In the genomic region with DNA sequence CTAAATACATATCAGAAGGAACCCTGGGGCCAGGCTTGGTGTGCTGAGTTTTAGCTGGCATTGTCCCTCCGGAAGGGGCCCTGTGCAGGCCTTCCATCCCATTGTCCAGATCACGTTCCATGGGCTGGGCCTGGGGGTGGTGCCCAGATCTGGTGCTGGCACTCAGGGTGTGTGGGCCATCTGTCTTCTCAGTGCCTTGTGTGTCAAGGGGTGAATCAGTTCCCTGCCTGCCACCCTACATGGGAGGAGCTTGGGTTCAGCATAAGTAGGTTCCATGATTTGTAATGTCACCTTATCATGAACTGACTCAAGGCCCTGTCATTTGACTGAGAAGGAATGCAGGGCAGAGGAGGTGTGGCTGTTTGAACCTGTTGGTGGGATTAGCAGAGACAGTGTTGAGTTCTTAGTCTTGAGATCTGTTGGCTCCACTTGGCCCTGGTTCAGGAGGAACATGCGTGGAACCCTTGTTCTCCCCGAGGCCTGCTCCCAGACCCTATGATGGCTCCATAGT, we compare ENCODE assay signal across 1 cellular context.
TF ChIP-seq lines count a peak whose summit lies in the region.

No MANE protein-coding gene starts in this region.

TF ChIP-seq in IMR-90, 13 proteins besides CTCF, POLR2A, EP300 and RAD21 (continued from another document):
- no peak for TF ChIP-seq BHLHE40 (IDR thresholded peaks at IDR 0.05; ENCODE audit: low read depth, low read length)
- TF ChIP-seq, protein P1, sequence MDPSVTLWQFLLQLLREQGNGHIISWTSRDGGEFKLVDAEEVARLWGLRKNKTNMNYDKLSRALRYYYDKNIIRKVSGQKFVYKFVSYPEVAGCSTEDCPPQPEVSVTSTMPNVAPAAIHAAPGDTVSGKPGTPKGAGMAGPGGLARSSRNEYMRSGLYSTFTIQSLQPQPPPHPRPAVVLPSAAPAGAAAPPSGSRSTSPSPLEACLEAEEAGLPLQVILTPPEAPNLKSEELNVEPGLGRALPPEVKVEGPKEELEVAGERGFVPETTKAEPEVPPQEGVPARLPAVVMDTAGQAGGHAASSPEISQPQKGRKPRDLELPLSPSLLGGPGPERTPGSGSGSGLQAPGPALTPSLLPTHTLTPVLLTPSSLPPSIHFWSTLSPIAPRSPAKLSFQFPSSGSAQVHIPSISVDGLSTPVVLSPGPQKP (IDR thresholded peaks at IDR 0.05; ENCODE audit: borderline replicate concordance, low read depth, low read length): no peak
- TF ChIP-seq, protein P2, sequence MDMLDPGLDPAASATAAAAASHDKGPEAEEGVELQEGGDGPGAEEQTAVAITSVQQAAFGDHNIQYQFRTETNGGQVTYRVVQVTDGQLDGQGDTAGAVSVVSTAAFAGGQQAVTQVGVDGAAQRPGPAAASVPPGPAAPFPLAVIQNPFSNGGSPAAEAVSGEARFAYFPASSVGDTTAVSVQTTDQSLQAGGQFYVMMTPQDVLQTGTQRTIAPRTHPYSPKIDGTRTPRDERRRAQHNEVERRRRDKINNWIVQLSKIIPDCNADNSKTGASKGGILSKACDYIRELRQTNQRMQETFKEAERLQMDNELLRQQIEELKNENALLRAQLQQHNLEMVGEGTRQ (IDR thresholded peaks at IDR 0.05; ENCODE audit: low read depth, low read length): no peak
- TF ChIP-seq MAFK (IDR thresholded peaks at IDR 0.05; ENCODE audit: low read depth, low read length): no peak
- no peak for TF ChIP-seq MXI1 (IDR thresholded peaks at IDR 0.05; ENCODE audit: borderline replicate concordance, low read depth, low read length)
- no peak for TF ChIP-seq SMC3 (IDR thresholded peaks at IDR 0.05; ENCODE audit: low read depth, low read length)
TF ChIP-seq in IMR-90: peak in this region for 0.
